9 cellular contexts compared by ENCODE assay signal in the genomic region with DNA sequence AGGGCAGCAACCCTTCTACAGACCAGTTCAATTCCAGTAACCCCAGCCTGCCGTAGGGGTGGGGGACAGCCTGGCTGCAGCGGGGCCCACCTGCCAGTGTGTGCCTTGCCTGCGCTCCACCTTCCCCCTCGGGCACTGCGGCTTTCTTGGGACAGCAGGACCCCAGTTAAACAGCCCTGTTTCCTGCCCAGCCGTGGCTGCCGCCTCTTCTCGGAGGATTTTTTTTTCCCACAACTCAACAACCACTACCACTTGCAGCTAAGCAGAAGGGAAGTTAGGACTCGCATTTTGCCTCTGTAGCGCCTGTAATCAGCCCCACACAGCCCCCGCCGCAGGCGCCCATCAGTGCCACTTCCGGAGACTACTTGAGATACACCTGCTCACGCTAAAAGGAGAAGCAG.
A peak's percentile ranks its signal among the peaks of the same experiment; 100 is the strongest.
DNase-seq lines count a peak whose midpoint lies in the region; ATAC-seq lines count a peak whose summit lies in the region.
"Had no signal": no experiment of that assay in that cellular context is flagged by ENCODE, and none has a peak within 500 bp of the region (broad histone marks: within the 10 kb centered on the region; RNA-seq: fewer than 3 reads in every experiment).

No MANE protein-coding gene starts in this region.

- peak overlapping the region in 6 of 7 donors; percentile 12 to 69 (median 38) for H3K4me3 Mint-ChIP-seq in CD8-positive, alpha-beta memory T cell

- H3K27me3 Mint-ChIP-seq in CD8-positive, alpha-beta memory T cell = no peaks in the 10 kb centered on the region

- H3K9me3 ChIP-seq in CD8-positive, alpha-beta memory T cell (ENCODE audit: low read length) = no peaks in the 10 kb centered on the region
- no peaks in the 10 kb centered on the region for H3K9me3 ChIP-seq in effector memory CD4-positive, alpha-beta T cell (ENCODE audit: control insufficient read depth, low read length)
- no peaks in the 10 kb centered on the region for H3K9me3 ChIP-seq in SJCRH30 (replicated peaks)

- POLR2A ChIA-PET in CD8-positive, alpha-beta memory T cell (lab: Charles Lee) = no interaction called here

- H3K36me3 ChIP-seq in CD8-positive, alpha-beta memory T cell (ENCODE audit: insufficient read depth, low read length) = no peaks in the 10 kb centered on the region
- H3K36me3 ChIP-seq in effector memory CD4-positive, alpha-beta T cell (ENCODE audit: control insufficient read depth, insufficient read depth, low read length) = no peaks in the 10 kb centered on the region
- no peaks in the 10 kb centered on the region for H3K36me3 ChIP-seq in SJCRH30

- H3K36me3 Mint-ChIP-seq in CD8-positive, alpha-beta memory T cell = peaks cover 0 to 4% (median 0%) of the 10 kb centered on the region in 3 donors

- no peak overlapping the region for H3K27ac ChIP-seq in CD8-positive, alpha-beta memory T cell (ENCODE audit: low read depth, low read length)
- H3K27ac ChIP-seq in effector memory CD4-positive, alpha-beta T cell (ENCODE audit: insufficient read depth, low read length, poor library complexity, severe bottlenecking) = peak overlapping the region; percentile 21
- H3K27ac ChIP-seq in substantia nigra (ENCODE audit: low read depth, low read length, poor library complexity, severe bottlenecking) = no peak overlapping the region
- no peak overlapping the region for H3K27ac ChIP-seq in SJCRH30

- H3K4me1 Mint-ChIP-seq in CD8-positive, alpha-beta memory T cell = peaks cover 29 to 44% (median 31%) of the 10 kb centered on the region in 3 donors

- peak in 2 of 5 donors; percentile 49 to 56 for DNase-seq in CD8-positive, alpha-beta memory T cell
- DNase-seq in SHP77 (lab: John Stamatoyannopoulos, UW) (peak; percentile 64 to 83), NCI-H526 treated with DMSO at 0.1 percent for 48 hours (lab: John Stamatoyannopoulos, UW) (no peak), substantia nigra (lab: John Stamatoyannopoulos, UW) (no peak), SJCRH30 (no peak), NCI-H226 (no peak)
- DNase-seq in effector memory CD4-positive, alpha-beta T cell = no peak

- ATAC-seq in HG03354 (IDR thresholded peaks at IDR 0.05; ENCODE audit: poor library complexity, severe bottlenecking, unreplicated experiment) = peak; percentile 49
- ATAC-seq: Right ventricle myocardium inferior had no signal

- CTCF ChIA-PET in CD8-positive, alpha-beta memory T cell (lab: Charles Lee) = no interaction called here

- H3K4me1 ChIP-seq in CD8-positive, alpha-beta memory T cell (ENCODE audit: insufficient read depth, low read length) = peaks cover 51% of the 10 kb centered on the region
- peaks cover 19% of the 10 kb centered on the region for H3K4me1 ChIP-seq in effector memory CD4-positive, alpha-beta T cell (ENCODE audit: control insufficient read depth, insufficient read depth, low read length, poor library complexity, severe bottlenecking)
- peaks cover 11% of the 10 kb centered on the region for H3K4me1 ChIP-seq in SJCRH30

- peak overlapping the region; percentile 23 for H3K4me3 ChIP-seq in CD8-positive, alpha-beta memory T cell (ENCODE audit: low read length)
- H3K4me3 ChIP-seq in effector memory CD4-positive, alpha-beta T cell (ENCODE audit: insufficient read depth, low read depth, low read length, poor library complexity, severe bottlenecking) = no peak overlapping the region
- no peak overlapping the region for H3K4me3 ChIP-seq in SJCRH30

- no peaks in the 10 kb centered on the region for H3K27me3 ChIP-seq in CD8-positive, alpha-beta memory T cell (ENCODE audit: insufficient read depth, low read length, poor library complexity, severe bottlenecking)
- H3K27me3 ChIP-seq in effector memory CD4-positive, alpha-beta T cell (replicated peaks; ENCODE audit: control insufficient read depth, insufficient read depth, low read length, poor library complexity, severe bottlenecking) = no peaks in the 10 kb centered on the region
- H3K27me3 ChIP-seq in SJCRH30 = no peaks in the 10 kb centered on the region

- no peaks in the 10 kb centered on the region for H3K9me3 Mint-ChIP-seq in CD8-positive, alpha-beta memory T cell

- H3K27ac Mint-ChIP-seq in CD8-positive, alpha-beta memory T cell = peak overlapping the region in 7 of 8 donors; percentile 45 to 75 (median 68)

Comparison
In these comparisons a context has a peak if more than half of its experiments do, and no peak if none do; other contexts are left out.
1. DNase-seq: peak in SHP77 (2 of 2); none in effector memory CD4-positive, alpha-beta T cell (0 of 3), NCI-H526 treated with DMSO at 0.1 percent for 48 hours (single experiment), substantia nigra (0 of 49), SJCRH30 (0 of 2) and NCI-H226 (single experiment).